ENCODE assay signal across 25 cellular contexts in the genomic region with DNA sequence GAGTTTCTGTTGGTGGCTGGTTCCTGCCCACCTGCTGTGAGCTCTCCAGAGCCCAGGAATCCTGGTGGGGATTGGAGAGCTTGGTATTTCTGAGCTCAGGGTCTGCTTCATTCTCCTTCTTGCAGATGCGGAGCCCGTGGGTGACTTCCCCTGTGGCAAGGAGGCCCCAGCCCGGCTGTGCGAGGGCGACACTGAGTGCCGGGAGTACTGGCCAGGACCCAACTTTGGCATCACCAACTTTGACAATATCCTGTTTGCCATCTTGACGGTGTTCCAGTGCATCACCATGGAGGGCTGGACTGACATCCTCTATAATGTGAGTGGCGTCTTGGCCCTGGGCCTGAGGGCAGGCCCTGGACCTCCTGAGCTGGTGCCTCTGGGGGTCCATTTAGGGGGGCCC. TPM values are rescaled to one million over a fixed set of nuclear protein-coding genes. Genes with fewer than 3 reads are reported as not detected.
"Had no signal": no experiment of that assay in that cellular context is flagged by ENCODE, and none has a peak within 500 bp of the region (broad histone marks: within the 10 kb centered on the region; RNA-seq: fewer than 3 reads in every experiment).

No MANE protein-coding gene starts in this region.

- H3K36me3 Mint-ChIP-seq: natural killer cell treated with Interleukin-12 subunit alpha and Interleukin-12 subunit beta and Interleukin-15 and Interleukin-18, amount 100 ng/mL, for 72 hours; stimulated activated naive B cell treated with anti-CD40 and anti-IgM and Interleukin-4, amounts not matched to agents 10 μg/mL and 1 μg/mL and 100 μg/mL, for 72 hours had no signal

- H3K4me3 Mint-ChIP-seq: naive thymus-derived CD4-positive, alpha-beta T cell; natural killer cell treated with Interleukin-12 subunit alpha and Interleukin-12 subunit beta and Interleukin-15 and Interleukin-18, amount 100 ng/mL, for 72 hours; neural crest cell; stimulated activated naive B cell treated with anti-CD40 and anti-IgM and Interleukin-4, amounts not matched to agents 10 μg/mL and 1 μg/mL and 100 μg/mL, for 72 hours had no signal

- ATAC-seq: heart left ventricle; mucosa of descending colon; naive thymus-derived CD4-positive, alpha-beta T cell; right lobe of liver; stimulated activated naive B cell treated with anti-CD40 and anti-IgM and Interleukin-4, amounts not matched to agents 10 μg/mL and 1 μg/mL and 100 μg/mL, for 72 hours; stimulated activated naive CD8-positive, alpha-beta T cell treated with anti-CD3 and anti-CD28 coated beads, Interleukin-15, Interleukin-2, amounts not matched to agents 100 U/mL and 50 U/mL, for 24 hours had no signal

- H3K9me3 ChIP-seq: heart left ventricle, left ventricle myocardium inferior, mucosa of descending colon, neutrophil, ovary, right atrium auricular region, right lobe of liver, thoracic aorta, tibial artery, uterus had no signal

- H3K27me3 ChIP-seq: neutrophil, ovary, right atrium auricular region, right lobe of liver, uterus had no signal

- H3K4me2 ChIP-seq: smooth muscle cell had no signal

- H3K27ac ChIP-seq: heart left ventricle, left ventricle myocardium inferior, neutrophil, ovary, right atrium auricular region, right lobe of liver, stomach, thoracic aorta, tibial artery, uterus had no signal

- H3K36me3 ChIP-seq: heart left ventricle, left ventricle myocardium inferior, neutrophil, ovary, right atrium auricular region, right lobe of liver, stomach, thoracic aorta, tibial artery, uterus had no signal

- H3K9me3 Mint-ChIP-seq: natural killer cell treated with Interleukin-12 subunit alpha and Interleukin-12 subunit beta and Interleukin-15 and Interleukin-18, amount 100 ng/mL, for 72 hours; neural crest cell; stimulated activated naive B cell treated with anti-CD40 and anti-IgM and Interleukin-4, amounts not matched to agents 10 μg/mL and 1 μg/mL and 100 μg/mL, for 72 hours had no signal

- H3K4me1 ChIP-seq: right lobe of liver, stomach, uterus had no signal

- DNase-seq: heart left ventricle; left ventricle myocardium inferior; midbrain; mucosa of descending colon; naive thymus-derived CD4-positive, alpha-beta T cell; ovary; right lobe of liver; stimulated activated CD4-positive, alpha-beta T cell treated with anti-CD3 and anti-CD28 coated beads, Interleukin-1b, Interleukin-23, amount 100 ng/mL, for 48 hours; stimulated activated CD4-positive, alpha-beta T cell treated with anti-CD3 and anti-CD28 coated beads, Interleukin-2, amount 100 ng/mL, for 48 hours; stimulated activated CD4-positive, alpha-beta T cell treated with anti-CD3 and anti-CD28 coated beads, Interleukin-4, amount 100 ng/mL, for 4 hours; stimulated activated CD8-positive, alpha-beta memory T cell treated with anti-CD3 and anti-CD28 coated beads, Interleukin-4, amount 100 ng/mL, for 48 hours; stimulated activated naive B cell treated with anti-CD40 and anti-IgM and Interleukin-4, amounts not matched to agents 10 μg/mL and 1 μg/mL and 100 μg/mL, for 72 hours; stimulated activated naive CD8-positive, alpha-beta T cell treated with anti-CD3 and anti-CD28 coated beads, Interleukin-15, Interleukin-2, amounts not matched to agents 100 U/mL and 50 U/mL, for 24 hours; stomach; tibial artery; trophoblast cell; uterus had no signal

- H3K27ac Mint-ChIP-seq: naive thymus-derived CD4-positive, alpha-beta T cell; progenitor cell of endocrine pancreas; stimulated activated naive B cell treated with anti-CD40 and anti-IgM and Interleukin-4, amounts not matched to agents 10 μg/mL and 1 μg/mL and 100 μg/mL, for 72 hours had no signal

- H3K4me3 ChIP-seq: heart left ventricle, left ventricle myocardium inferior, lung, mucosa of descending colon, ovary, right atrium auricular region, right lobe of liver, smooth muscle cell, stomach, thoracic aorta, tibial artery, uterus had no signal

- H3K4me1 Mint-ChIP-seq: naive thymus-derived CD4-positive, alpha-beta T cell; stimulated activated naive B cell treated with anti-CD40 and anti-IgM and Interleukin-4, amounts not matched to agents 10 μg/mL and 1 μg/mL and 100 μg/mL, for 72 hours had no signal

RNA-seq across cellular contexts. Expression of a gene that starts 39.5 kb away (rescaled TPM):
- polyA plus RNA-seq: naive thymus-derived CD4-positive, alpha-beta T cell had no signal
